ENCODE assay signal across 21 cellular contexts in genomic region chr3:72386322-72386721, GRCh38.
DNase-seq lines count a peak whose midpoint lies in the region; TF ChIP-seq lines count a peak whose summit lies in the region.
"Had no signal": no experiment of that assay in that cellular context is flagged by ENCODE, and none has a peak within 500 bp of the region (broad histone marks: within the 10 kb centered on the region; RNA-seq: fewer than 3 reads in every experiment).

No MANE protein-coding gene starts in this region.

- peaks cover 75% of the 10 kb centered on the region for H3K4me1 Mint-ChIP-seq in activated naive CD8-positive, alpha-beta T cell (ENCODE audit: low read depth)
- H3K4me1 Mint-ChIP-seq in activated naive CD8-positive, alpha-beta T cell treated with anti-CD3 and anti-CD28 coated beads for 36 hours: peaks cover 69% of the 10 kb centered on the region

- H3K79me2 ChIP-seq in neural cell (replicated peaks; ENCODE audit: insufficient read depth, low read length): peaks cover 96% of the 10 kb centered on the region

- H3K27ac Mint-ChIP-seq in activated naive CD8-positive, alpha-beta T cell: peak overlapping the region; percentile 59
- no peak overlapping the region for H3K27ac Mint-ChIP-seq in activated naive CD8-positive, alpha-beta T cell treated with anti-CD3 and anti-CD28 coated beads for 36 hours

- no peaks in the 10 kb centered on the region for H3F3A ChIP-seq in neural cell (ENCODE audit: insufficient read depth, low read length, poor library complexity, severe bottlenecking)

- no peak for TF ChIP-seq EP300 in neural cell (conservative IDR thresholded peaks at IDR 0.05; ENCODE audit: poor library complexity, severe bottlenecking)

- H3K27me3 ChIP-seq in dorsolateral prefrontal cortex (no peaks in the 10 kb centered on the region), neural cell (ENCODE audit: insufficient read depth, low read depth, low read length) (no peaks in the 10 kb centered on the region)
- H3K27me3 ChIP-seq: SJCRH30 had no signal

- intact Hi-C loops in dorsolateral prefrontal cortex (cut with DNase I): loop anchor here in 1 of 2 donors (10.0 kb wide), 1 partner anchor 112 kb away; no protein-coding TSS in a partner anchor

- no peaks in the 10 kb centered on the region for H3K27me3 Mint-ChIP-seq in activated naive CD8-positive, alpha-beta T cell
- no peaks in the 10 kb centered on the region for H3K27me3 Mint-ChIP-seq in activated naive CD8-positive, alpha-beta T cell treated with anti-CD3 and anti-CD28 coated beads for 36 hours

- TF ChIP-seq RAD21 in neural cell (conservative IDR thresholded peaks at IDR 0.05): no peak

- no peaks in the 10 kb centered on the region for H3K36me3 ChIP-seq in neural cell (ENCODE audit: insufficient read depth, low read length)
- H3K36me3 ChIP-seq: HAP-1, SJCRH30 had no signal

- H3K4me3 ChIP-seq in dorsolateral prefrontal cortex: peak overlapping the region in 3 of 59 donors; percentile 16 to 35 (median 18)
- peak overlapping the region; percentile 14 for H3K4me3 ChIP-seq in neural cell (ENCODE audit: low read length)
- H3K4me3 ChIP-seq: HAP-1, K562, SJCRH30 had no signal

- no peaks in the 10 kb centered on the region for H3K9me3 ChIP-seq in neural cell (ENCODE audit: low read length)
- H3K9me3 ChIP-seq: HAP-1, SJCRH30 had no signal

- H3K9me2 ChIP-seq in neural cell (ENCODE audit: insufficient read depth, low read length): no peaks in the 10 kb centered on the region

- H4K20me1 ChIP-seq in neural cell (ENCODE audit: insufficient read depth): peaks cover 26% of the 10 kb centered on the region

- no peaks in the 10 kb centered on the region for H3K36me3 Mint-ChIP-seq in activated naive CD8-positive, alpha-beta T cell
- peaks cover 24% of the 10 kb centered on the region for H3K36me3 Mint-ChIP-seq in activated naive CD8-positive, alpha-beta T cell treated with anti-CD3 and anti-CD28 coated beads for 36 hours

- TF ChIP-seq CTCF in dorsolateral prefrontal cortex (IDR thresholded peaks at IDR 0.05 in 54 of 56, conservative IDR thresholded peaks at IDR 0.05 in 2 of 56; ENCODE audit: low read depth in 1 of 56, partially characterized antibody in 56 of 56): no peak
- no peak for TF ChIP-seq CTCF in neural cell (IDR thresholded peaks at IDR 0.05; ENCODE audit: poor library complexity, severe bottlenecking)
- TF ChIP-seq CTCF in GM13977 (IDR thresholded peaks at IDR 0.05; ENCODE audit: extremely low read depth, insufficient read depth, missing control alignments): no peak

- in situ Hi-C loops in GM13977 (cut with MboI; ENCODE audit: low pct_unique_long_range_greater_than_20kb, low sequenced_read_pairs, unreplicated experiment): no loop called here

- H3K27ac ChIP-seq in dorsolateral prefrontal cortex: peak overlapping the region in 50 of 59 donors; percentile 3 to 99 (median 68)
- no peak overlapping the region for H3K27ac ChIP-seq in neural cell (ENCODE audit: low read length)
- H3K27ac ChIP-seq: SJCRH30 had no signal

- peak overlapping the region; percentile 2 for H3K4me2 ChIP-seq in neural cell (ENCODE audit: low read length)

- DNase-seq in activated naive CD8-positive, alpha-beta T cell treated with anti-CD3 and anti-CD28 coated beads for 36 hours: no peak
- no peak for DNase-seq in dorsolateral prefrontal cortex
- DNase-seq in GM13977 (ENCODE audit: low spot score): no peak
- no peak for DNase-seq in activated CD4-positive, alpha-beta T cell treated with anti-CD3 and anti-CD28 coated beads, Interleukin-2, amount 50 U/mL, for 48 hours
- no peak for DNase-seq in NCI-H446 (lab: John Stamatoyannopoulos, UW)
- DNase-seq in EL: no peak
- DNase-seq: AML-193, C1 segment of cervical spinal cord, GDM1, MM.1S, NCI-H1092, NCI-H1436 treated with DMSO at 0.1 percent for 48 hours, NCI-H2029, NCI-H2227 treated with DMSO at 0.1 percent for 48 hours, NCI-H526, OCI-M1, SJCRH30 had no signal

- no peak overlapping the region for H3K4me3 Mint-ChIP-seq in activated naive CD8-positive, alpha-beta T cell
- H3K4me3 Mint-ChIP-seq in activated naive CD8-positive, alpha-beta T cell treated with anti-CD3 and anti-CD28 coated beads for 36 hours: no peak overlapping the region

- no peak overlapping the region for H2AFZ ChIP-seq in neural cell (ENCODE audit: low read depth, low read length)

- no peak overlapping the region for H3K9ac ChIP-seq in neural cell (ENCODE audit: low read length)

- H3K9me3 Mint-ChIP-seq in activated naive CD8-positive, alpha-beta T cell (ENCODE audit: low read depth): no peaks in the 10 kb centered on the region
- no peaks in the 10 kb centered on the region for H3K9me3 Mint-ChIP-seq in activated naive CD8-positive, alpha-beta T cell treated with anti-CD3 and anti-CD28 coated beads for 36 hours

TF ChIP-seq in neural cell, 6 proteins besides CTCF, POLR2A, EP300 and RAD21:
- no peak for TF ChIP-seq POLR2AphosphoS5 (IDR thresholded peaks at IDR 0.05)
- no peak for TF ChIP-seq EZH2 (IDR thresholded peaks at IDR 0.05; ENCODE audit: borderline replicate concordance, insufficient read depth, low read length, poor library complexity, severe bottlenecking)
